In genomic region chr17:8226536-8227237, GRCh38 we compare ENCODE assay signal across 8 cellular contexts. TPM values are rescaled to one million over a fixed set of nuclear protein-coding genes. Genes with fewer than 3 reads are reported as not detected.
DNase-seq lines count a peak whose midpoint lies in the region; ATAC-seq and TF ChIP-seq lines count a peak whose summit lies in the region.

No MANE protein-coding gene starts in this region.

- intact Hi-C loops in CD8-positive, alpha-beta T cell (cut with DNase I, micrococcal nuclease): loop anchor here in 1 of 2 experiments (10.0 kb wide), 1 partner anchor 382 kb away; no protein-coding TSS in a partner anchor
- intact Hi-C loops in left lung (cut with DNase I): no loop called here

- DNase-seq in CD8-positive, alpha-beta T cell: peak in 1 of 7 experiments; percentile 34
- peak; percentile 78 for DNase-seq in T1000 (lab: John Stamatoyannopoulos, UW)
- peak; percentile 84 to 93 for DNase-seq in dermis microvascular lymphatic vessel endothelial cell (ENCODE audit: low read depth in 2 of 2)
- DNase-seq in left lung: peak in 1 of 2 donors; percentile 82
- peak; percentile 52 to 62 for DNase-seq in stimulated activated CD4-positive, alpha-beta T cell treated with anti-CD3 and anti-CD28 coated beads, Interleukin-2, amount 100 ng/mL, for 48 hours

- peak overlapping the region; percentile 74 for H3K9ac ChIP-seq in HUES48 (ENCODE audit: low read depth, low read length)

- H3K27ac Mint-ChIP-seq in CD8-positive, alpha-beta T cell: peak overlapping the region; percentile 84

- H3K4me1 ChIP-seq in CD8-positive, alpha-beta T cell (ENCODE audit: insufficient read depth, low read length): peaks cover 38% of the 10 kb centered on the region
- H3K4me1 ChIP-seq in HUES48 (ENCODE audit: control insufficient read depth, insufficient read depth, low read length) (peaks cover 11% of the 10 kb centered on the region; the same call in 1 of the 2 replicates), left lung (peaks cover 14 to 20% of the 10 kb centered on the region in 2 donors)

- no peaks in the 10 kb centered on the region for H3K9me3 ChIP-seq in CD8-positive, alpha-beta T cell (ENCODE audit: low read length)
- H3K9me3 ChIP-seq in HUES48 (ENCODE audit: control insufficient read depth, insufficient read depth, low read length) (no peaks in the 10 kb centered on the region), left lung (no peaks in the 10 kb centered on the region)

- no peak overlapping the region for H3K4me3 ChIP-seq in CD8-positive, alpha-beta T cell (ENCODE audit: low read depth, low read length)
- H3K4me3 ChIP-seq in HUES48 (ENCODE audit: low read depth, low read length) (peak overlapping the region; percentile 75), left lung (peak overlapping the region; percentile 6 to 22)

- H3K36me3 Mint-ChIP-seq in CD8-positive, alpha-beta T cell: peaks cover 70% of the 10 kb centered on the region

- no peaks in the 10 kb centered on the region for H3K27me3 Mint-ChIP-seq in CD8-positive, alpha-beta T cell (ENCODE audit: low read depth)

- H3K4me1 Mint-ChIP-seq in CD8-positive, alpha-beta T cell (ENCODE audit: low read depth): peaks cover 45% of the 10 kb centered on the region

- H3K27ac ChIP-seq in CD8-positive, alpha-beta T cell (ENCODE audit: low read depth, low read length): peak overlapping the region; percentile 1
- peak overlapping the region; percentile 86 for H3K27ac ChIP-seq in HUES48 (ENCODE audit: low read depth, low read length)
- H3K27ac ChIP-seq in left lung: peak overlapping the region; percentile 57 to 87

- no peak overlapping the region for H3K4me3 Mint-ChIP-seq in CD8-positive, alpha-beta T cell

- no peaks in the 10 kb centered on the region for H3K27me3 ChIP-seq in CD8-positive, alpha-beta T cell (ENCODE audit: insufficient read depth, low read length)
- H3K27me3 ChIP-seq in HUES48 (ENCODE audit: control insufficient read depth, insufficient read depth, low read length) (no peaks in the 10 kb centered on the region), left lung (no peaks in the 10 kb centered on the region)

- no peak for ATAC-seq in CD8-positive, alpha-beta T cell
- ATAC-seq in left lung (peak; percentile 2), GM19463 (IDR thresholded peaks at IDR 0.05; ENCODE audit: unreplicated experiment) (no peak), HG03139 (IDR thresholded peaks at IDR 0.05; ENCODE audit: unreplicated experiment) (no peak)

- POLR2A ChIA-PET in CD8-positive, alpha-beta T cell (lab: Charles Lee): interaction anchor here (1.4 to 9.7 kb wide), 4 partner anchors 13 to 88 kb away, joined by 3 to 248 read pairs (median 111); partner anchors contain the start of genes BORCS6, CTC1 and PFAS

- peaks cover 51% of the 10 kb centered on the region for H3K36me3 ChIP-seq in CD8-positive, alpha-beta T cell (ENCODE audit: insufficient read depth, low read length)
- peaks cover 47% of the 10 kb centered on the region for H3K36me3 ChIP-seq in HUES48 (ENCODE audit: control insufficient read depth, insufficient read depth, low read length)
- peaks cover 0 to 46% of the 10 kb centered on the region in 2 donors for H3K36me3 ChIP-seq in left lung

- TF ChIP-seq CTCF in CD8-positive, alpha-beta T cell (IDR thresholded peaks at IDR 0.05): no peak
- no peak for TF ChIP-seq CTCF in left lung (IDR thresholded peaks at IDR 0.05)

- CTCF ChIA-PET in CD8-positive, alpha-beta T cell (lab: Charles Lee): interaction anchor here (1.0 to 2.1 kb wide), 5 partner anchors 68 to 116 kb away, joined by 3 to 6 read pairs (median 4); no protein-coding TSS in a partner anchor

- H3K9me3 Mint-ChIP-seq in CD8-positive, alpha-beta T cell: no peaks in the 10 kb centered on the region

RNA-seq across cellular contexts. Expression of gene AURKB, which starts 16.3 kb away (rescaled TPM):
- 1 to 10 TPM in 1 of 2 experiments, under 1 TPM in 1; 0.62 to 1.1 TPM for total RNA-seq in CD8-positive, alpha-beta T cell
- total RNA-seq in dermis microvascular lymphatic vessel endothelial cell (15.4 and 30.7 TPM in 2 replicates), left lung (10 to 100 TPM in 1 of 2 donors, 1 to 10 TPM in 1; 2.7 to 10.2 TPM)

RNA-seq across cellular contexts. Expression of gene CTC1, which starts 21.2 kb away (rescaled TPM):
- 100 to 1,000 TPM; 223 to 226 TPM for total RNA-seq in CD8-positive, alpha-beta T cell
- total RNA-seq in dermis microvascular lymphatic vessel endothelial cell (3.6 and 7.0 TPM in 2 replicates), left lung (10 to 100 TPM; 49.1 to 53.1 TPM)

RNA-seq across cellular contexts. Expression of gene PFAS, which starts 22.4 kb away (rescaled TPM):
- 10 to 100 TPM; 23.8 to 25.0 TPM for total RNA-seq in CD8-positive, alpha-beta T cell
- 19.0 and 23.9 TPM in 2 replicates for total RNA-seq in dermis microvascular lymphatic vessel endothelial cell
- 10 to 100 TPM; 25.9 to 51.0 TPM for total RNA-seq in left lung

RNA-seq across cellular contexts. Expression of gene BORCS6, which starts 36.7 kb away (rescaled TPM):
- total RNA-seq in CD8-positive, alpha-beta T cell: 1 to 10 TPM; 6.1 to 6.7 TPM
- total RNA-seq in dermis microvascular lymphatic vessel endothelial cell (7.8 and 10.1 TPM in 2 replicates), left lung (10 to 100 TPM in 1 of 2 donors, 1 to 10 TPM in 1; 8.8 to 10.6 TPM)

RNA-seq across cellular contexts. Expression of gene TMEM107, which starts 50.5 kb away (rescaled TPM):
- total RNA-seq in CD8-positive, alpha-beta T cell: 10 to 100 TPM; 19.1 to 22.7 TPM
- 17.2 and 23.7 TPM in 2 replicates for total RNA-seq in dermis microvascular lymphatic vessel endothelial cell
- total RNA-seq in left lung: 10 to 100 TPM; 15.0 to 15.9 TPM

Comparison
In these comparisons a context has a peak if more than half of its experiments do, and no peak if none do; other contexts are left out.
1. H3K27ac ChIP-seq: peak in every context shown above with its lines; median percentile 86 in HUES48; 72 in left lung; 1 in CD8-positive, alpha-beta T cell.